ENCODE assay signal across 18 cellular contexts in genomic region chr7:150580995-150581394, GRCh38. TPM values are rescaled to one million over a fixed set of nuclear protein-coding genes. Genes with fewer than 3 reads are reported as not detected.
A peak's percentile ranks its signal among the peaks of the same experiment; 100 is the strongest.
DNase-seq lines count a peak whose midpoint lies in the region; TF ChIP-seq lines count a peak whose summit lies in the region.
"Had no signal": no experiment of that assay in that cellular context is flagged by ENCODE, and none has a peak within 500 bp of the region (broad histone marks: within the 10 kb centered on the region; RNA-seq: fewer than 3 reads in every experiment).

No MANE protein-coding gene starts in this region.

- no peak for TF ChIP-seq CTCF in Loucy (conservative IDR thresholded peaks at IDR 0.05; ENCODE audit: low read length)
- no peak for TF ChIP-seq CTCF in Caco-2 (IDR thresholded peaks at IDR 0.05; ENCODE audit: insufficient read depth in 1 of 2, low read depth in 1 of 2, low read length in 1 of 2, severe bottlenecking in 1 of 2, unreplicated experiment in 1 of 2)
- no peak for TF ChIP-seq CTCF in chondrocyte (IDR thresholded peaks at IDR 0.05)

- POLR2A ChIA-PET in CD8-positive, alpha-beta memory T cell (lab: Charles Lee): no interaction called here
- POLR2A ChIA-PET in Caco-2 (lab: Charles Lee): no interaction called here

- BruUV-seq in Caco-2 (replicated peaks; lab: Mats Ljungman, UMichigan): no TSS peak

- peak overlapping the region; percentile 5 for H3K4me2 ChIP-seq in Loucy (ENCODE audit: low read depth, low read length, poor library complexity, severe bottlenecking)

- no peak for DNase-seq in activated T-cell treated with anti-CD3 and anti-CD28 coated beads, Interleukin-2, amount 50 U/mL, for 24 hours
- DNase-seq in activated T-cell treated with anti-CD3 and anti-CD28 coated beads, Interleukin-2, amount 50 U/mL, for 48 hours: no peak
- DNase-seq in CD8-positive, alpha-beta memory T cell: no peak
- DNase-seq in immature natural killer cell: no peak
- DNase-seq in Caco-2: no peak
- DNase-seq in chondrocyte (ENCODE audit: low spot score): no peak
- DNase-seq: CD4-positive, CD25-positive, alpha-beta regulatory T cell; DND-41; GDM1; GOT3; MV-4-11; NCI-H1417; NCI-H187 treated with DMSO at 0.1 percent for 48 hours; NCI-H2171; NCI-H446; NCI-H69; Right ventricle myocardium superior had no signal

- CTCF ChIA-PET in CD8-positive, alpha-beta memory T cell (lab: Charles Lee): interaction anchor here (1.3 kb wide), 1 partner anchor 109 kb away, joined by 3 read pairs; no protein-coding TSS in a partner anchor
- CTCF ChIA-PET in Caco-2 (lab: Charles Lee): no interaction called here

- H3K4me1 Mint-ChIP-seq in activated T-cell treated with anti-CD3 and anti-CD28 coated beads, Interleukin-2, amount 50 U/mL, for 24 hours (ENCODE audit: low read depth): peaks cover 59% of the 10 kb centered on the region
- H3K4me1 Mint-ChIP-seq in CD8-positive, alpha-beta memory T cell: peaks cover 48 to 75% (median 75%) of the 10 kb centered on the region in 3 donors
- peaks cover 34 to 72% of the 10 kb centered on the region in 2 donors for H3K4me1 Mint-ChIP-seq in immature natural killer cell
- no peaks in the 10 kb centered on the region for H3K4me1 Mint-ChIP-seq in Caco-2 (ENCODE audit: low read depth, unreplicated experiment)
- H3K4me1 Mint-ChIP-seq in chondrocyte (ENCODE audit: low read depth): no peaks in the 10 kb centered on the region

- peaks cover 26% of the 10 kb centered on the region for H3K9me3 ChIP-seq in CD8-positive, alpha-beta memory T cell (ENCODE audit: low read length)
- H3K9me3 ChIP-seq in Loucy (ENCODE audit: insufficient read depth, low read depth, low read length) (0 out of 2 replicates have a peak, but pooled peaks cover 8% of the 10 kb centered on the region), Caco-2 (0 out of 2 replicates have a peak, but pooled peaks cover 3% of the 10 kb centered on the region)

- no peaks in the 10 kb centered on the region for H3K79me2 ChIP-seq in Loucy (ENCODE audit: insufficient read depth, low read length)

- H3K27ac ChIP-seq in CD8-positive, alpha-beta memory T cell (ENCODE audit: low read depth, low read length): no peak overlapping the region

- H3K9me3 Mint-ChIP-seq in activated T-cell treated with anti-CD3 and anti-CD28 coated beads, Interleukin-2, amount 50 U/mL, for 24 hours: peaks cover 67% of the 10 kb centered on the region
- H3K9me3 Mint-ChIP-seq in CD8-positive, alpha-beta memory T cell: peaks cover 43 to 88% (median 76%) of the 10 kb centered on the region in 5 donors
- H3K9me3 Mint-ChIP-seq in immature natural killer cell (peaks cover 16 to 73% (median 64%) of the 10 kb centered on the region in 6 donors), Caco-2 (ENCODE audit: unreplicated experiment) (no peaks in the 10 kb centered on the region), chondrocyte (ENCODE audit: low read depth) (peaks cover 29% of the 10 kb centered on the region)

- H4K20me1 ChIP-seq in Loucy (ENCODE audit: insufficient read depth, low read length, poor library complexity, severe bottlenecking): no peaks in the 10 kb centered on the region

- H3K9me2 ChIP-seq in Loucy (replicated peaks; ENCODE audit: low read depth, low read length): no peaks in the 10 kb centered on the region

- no peaks in the 10 kb centered on the region for H3K27me3 ChIP-seq in CD8-positive, alpha-beta memory T cell (ENCODE audit: insufficient read depth, low read length, poor library complexity, severe bottlenecking)
- no peaks in the 10 kb centered on the region for H3K27me3 ChIP-seq in Loucy (ENCODE audit: insufficient read depth, low read length, poor library complexity, severe bottlenecking)
- no peaks in the 10 kb centered on the region for H3K27me3 ChIP-seq in Caco-2 (replicated peaks; ENCODE audit: control insufficient read depth, insufficient read depth, low read length)

- no peak overlapping the region for H3K4me3 Mint-ChIP-seq in activated T-cell treated with anti-CD3 and anti-CD28 coated beads, Interleukin-2, amount 50 U/mL, for 24 hours
- H3K4me3 Mint-ChIP-seq in CD8-positive, alpha-beta memory T cell: no peak overlapping the region
- no peak overlapping the region for H3K4me3 Mint-ChIP-seq in immature natural killer cell
- no peak overlapping the region for H3K4me3 Mint-ChIP-seq in Caco-2 (ENCODE audit: unreplicated experiment)
- no peak overlapping the region for H3K4me3 Mint-ChIP-seq in chondrocyte (ENCODE audit: unreplicated experiment)

- H3K27ac Mint-ChIP-seq in activated T-cell treated with anti-CD3 and anti-CD28 coated beads, Interleukin-2, amount 50 U/mL, for 24 hours: peak overlapping the region; percentile 67
- H3K27ac Mint-ChIP-seq in CD8-positive, alpha-beta memory T cell: peak overlapping the region in 6 of 8 donors; percentile 65 to 94 (median 87)
- peak overlapping the region in 5 of 6 donors; percentile 65 to 83 (median 77) for H3K27ac Mint-ChIP-seq in immature natural killer cell
- no peak overlapping the region for H3K27ac Mint-ChIP-seq in Caco-2 (ENCODE audit: unreplicated experiment)
- no peak overlapping the region for H3K27ac Mint-ChIP-seq in chondrocyte (ENCODE audit: unreplicated experiment)

- no peak overlapping the region for H2AFZ ChIP-seq in Loucy (ENCODE audit: low read length)

- H3K27me3 Mint-ChIP-seq in activated T-cell treated with anti-CD3 and anti-CD28 coated beads, Interleukin-2, amount 50 U/mL, for 24 hours: no peaks in the 10 kb centered on the region
- no peaks in the 10 kb centered on the region for H3K27me3 Mint-ChIP-seq in CD8-positive, alpha-beta memory T cell
- H3K27me3 Mint-ChIP-seq in immature natural killer cell (ENCODE audit: low read depth in 3 of 3) (peaks cover 0 to 8% (median 4%) of the 10 kb centered on the region in 3 donors), Caco-2 (ENCODE audit: insufficient read depth, unreplicated experiment) (peaks cover 11% of the 10 kb centered on the region), chondrocyte (ENCODE audit: low read depth) (no peaks in the 10 kb centered on the region)
- H3K27me3 Mint-ChIP-seq: CD4-positive, CD25-positive, alpha-beta regulatory T cell had no signal

- H3K4me3 ChIP-seq in CD8-positive, alpha-beta memory T cell (ENCODE audit: low read length): no peak overlapping the region
- H3K4me3 ChIP-seq in Loucy (ENCODE audit: low read length, poor library complexity, severe bottlenecking) (no peak overlapping the region), Caco-2 (ENCODE audit: low read depth, low read length) (no peak overlapping the region)

- intact Hi-C loops in Caco-2 (cut with micrococcal nuclease; ENCODE audit: unreplicated experiment): no loop called here

- peaks cover 7% of the 10 kb centered on the region for H3K4me1 ChIP-seq in CD8-positive, alpha-beta memory T cell (ENCODE audit: insufficient read depth, low read length)
- peaks cover 8% of the 10 kb centered on the region for H3K4me1 ChIP-seq in Loucy (ENCODE audit: insufficient read depth, low read length, poor library complexity, severe bottlenecking)
- H3K4me1 ChIP-seq in Caco-2: no peaks in the 10 kb centered on the region

- no peaks in the 10 kb centered on the region for H3F3A ChIP-seq in Loucy (ENCODE audit: low read depth)

- H3K36me3 ChIP-seq in CD8-positive, alpha-beta memory T cell (ENCODE audit: insufficient read depth, low read length): no peaks in the 10 kb centered on the region
- H3K36me3 ChIP-seq in Loucy (ENCODE audit: insufficient read depth, low read length) (no peaks in the 10 kb centered on the region), Caco-2 (ENCODE audit: control insufficient read depth, insufficient read depth, low read length) (no peaks in the 10 kb centered on the region)

- peaks cover 58% of the 10 kb centered on the region for H3K36me3 Mint-ChIP-seq in activated T-cell treated with anti-CD3 and anti-CD28 coated beads, Interleukin-2, amount 50 U/mL, for 24 hours (ENCODE audit: low read depth)
- H3K36me3 Mint-ChIP-seq in CD8-positive, alpha-beta memory T cell: peaks cover 9 to 71% (median 44%) of the 10 kb centered on the region in 3 donors
- H3K36me3 Mint-ChIP-seq in immature natural killer cell (peaks cover 40 to 48% (median 46%) of the 10 kb centered on the region in 3 donors), Caco-2 (ENCODE audit: insufficient read depth, unreplicated experiment) (no peaks in the 10 kb centered on the region), chondrocyte (ENCODE audit: low read depth) (no peaks in the 10 kb centered on the region)

- H3K9ac ChIP-seq in Loucy (ENCODE audit: low read depth, low read length, poor library complexity, severe bottlenecking): no peak overlapping the region

RNA-seq across cellular contexts. Expression of gene GIMAP4, which starts 13.8 kb away (rescaled TPM):
- total RNA-seq in CD8-positive, alpha-beta memory T cell: 10 to 100 TPM; 57.3 to 59.3 TPM
- polyA plus RNA-seq in CD8-positive, alpha-beta memory T cell: 577 TPM
- polyA plus RNA-seq in immature natural killer cell: 100 to 1,000 TPM; 158 to 420 (median 392) TPM
- total RNA-seq in Caco-2 (2022) (not detected in 2 replicates), chondrocyte (not detected in 3 replicates)

RNA-seq across cellular contexts. Expression of gene GIMAP6, which starts 51.2 kb away (rescaled TPM):
- 10 to 100 TPM; 44.9 to 45.8 TPM for total RNA-seq in CD8-positive, alpha-beta memory T cell
- 199 TPM for polyA plus RNA-seq in CD8-positive, alpha-beta memory T cell
- polyA plus RNA-seq in immature natural killer cell: 100 to 1,000 TPM; 119 to 279 (median 173) TPM
- not detected in 2 replicates for total RNA-seq in Caco-2 (2022)
- not detected in 3 replicates for total RNA-seq in chondrocyte

Comparison
In these comparisons a context has a peak if more than half of its experiments do, and no peak if none do; other contexts are left out.
1. H3K27ac Mint-ChIP-seq: peak in activated T-cell treated with anti-CD3 and anti-CD28 coated beads, Interleukin-2, amount 50 U/mL, for 24 hours (single experiment), CD8-positive, alpha-beta memory T cell (6 of 8) and immature natural killer cell (5 of 6); none in Caco-2 (single experiment) and chondrocyte (single experiment).
2. RNA of gene GIMAP4, which starts 13.8 kb away (total RNA-seq): 57.3 to 59.3 TPM in CD8-positive, alpha-beta memory T cell; not detected in Caco-2 and not detected in chondrocyte; every median in the first group is over 10 times any median in the second.
3. RNA of gene GIMAP6, which starts 51.2 kb away (total RNA-seq): 44.9 to 45.8 TPM in CD8-positive, alpha-beta memory T cell; not detected in Caco-2 and not detected in chondrocyte; every median in the first group is over 10 times any median in the second.